Comparison of ENCODE assay signal across 1 cellular context in the genomic region with DNA sequence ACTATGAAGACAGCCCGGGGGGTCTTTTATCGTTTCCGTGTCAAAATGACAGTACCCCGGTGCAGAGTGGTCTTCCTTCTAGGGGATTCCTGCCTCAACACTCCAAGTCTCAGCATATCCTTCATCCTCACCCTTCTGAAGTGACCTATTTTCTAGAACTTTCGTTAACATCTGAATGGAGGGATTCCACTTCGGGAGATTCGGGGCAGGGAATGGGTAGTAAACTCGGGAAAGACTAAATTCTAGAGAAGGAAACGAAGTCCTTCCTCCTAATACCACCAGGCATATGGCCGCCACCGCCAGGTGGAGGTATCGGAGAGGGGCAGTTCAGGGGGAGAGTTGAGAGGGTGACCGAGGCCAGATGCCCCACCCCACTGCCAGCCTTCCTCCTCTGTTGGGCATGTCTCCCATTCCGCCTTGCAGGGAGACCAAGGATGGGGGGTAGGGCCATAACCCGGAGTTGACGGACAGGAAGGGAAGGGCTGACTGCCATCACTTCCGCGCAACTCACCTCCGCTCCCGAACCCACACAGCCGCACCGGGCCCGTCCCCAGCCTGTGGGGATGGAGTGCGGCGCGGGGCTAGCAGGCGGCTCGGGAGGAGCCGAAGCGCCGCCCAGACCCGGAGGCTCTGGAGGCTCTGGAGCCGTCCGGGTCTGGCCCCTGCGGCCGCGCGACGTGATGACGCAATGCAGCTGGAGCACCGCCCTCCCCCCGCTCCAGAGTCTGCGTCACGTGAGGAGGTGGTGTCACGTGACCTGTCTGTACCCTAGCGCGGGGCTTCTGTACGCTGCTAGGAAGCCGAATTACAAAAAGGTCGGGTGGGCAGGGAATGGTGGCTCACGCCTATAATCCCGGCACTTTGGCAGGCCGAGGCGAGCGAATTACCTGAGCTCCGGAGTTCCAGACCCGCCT.
TF ChIP-seq lines count a peak whose summit lies in the region.

A gene (minus strand): TSS at position 657 of the 914 bp plus-strand sequence. CDS start 2,072 bp downstream, outside the sequence.

TF ChIP-seq in K562, 482 proteins besides CTCF, POLR2A, EP300 and RAD21 (continued from another document and continues in another):
- peak; percentile 99 for TF ChIP-seq PHF20 (IDR thresholded peaks at IDR 0.05; ENCODE audit: partially characterized antibody)
- TF ChIP-seq RBM25 (IDR thresholded peaks at IDR 0.05; ENCODE audit: low read depth, low read length, severe bottlenecking) = no peak
- TF ChIP-seq CHCHD3 (CRISPR knock-in tag; IDR thresholded peaks at IDR 0.05) = no peak
- peak; percentile 85 for TF ChIP-seq TBP (optimal IDR thresholded peaks at IDR 0.05; ENCODE audit: low read depth, low read length)
- peak; percentile 30 for TF ChIP-seq TCF3 (CRISPR knock-in tag; IDR thresholded peaks at IDR 0.05)
- TF ChIP-seq RNF2 (IDR thresholded peaks at IDR 0.05) = peak; percentile 79
- no peak for TF ChIP-seq CREBBP (IDR thresholded peaks at IDR 0.05; ENCODE audit: low read depth, low read length)
- no peak for TF ChIP-seq ZNF561 (CRISPR knock-in tag; conservative IDR thresholded peaks at IDR 0.05)
- 0 out of 2 replicates have a peak, but pooled peaks have one; percentile 25 for TF ChIP-seq KLF16 (IDR thresholded peaks at IDR 0.05)
- TF ChIP-seq ZSCAN29 (IDR thresholded peaks at IDR 0.05) = 0 out of 2 replicates have a peak, but pooled peaks have one; percentile 32
- TF ChIP-seq CSDE1 (IDR thresholded peaks at IDR 0.05) = peak in 1 of 2 experiments; percentile 36; a peak in 1 of 4 replicates
- TF ChIP-seq ELF4 (CRISPR knock-in tag; IDR thresholded peaks at IDR 0.05) = 0 out of 2 replicates have a peak, but pooled peaks have one; percentile 45
- peak; percentile 67; the same call in 1 of the 2 replicates for TF ChIP-seq SOX6 (IDR thresholded peaks at IDR 0.05)
- no peak for TF ChIP-seq SIRT6 (IDR thresholded peaks at IDR 0.05; ENCODE audit: low read depth, low read length)
- TF ChIP-seq MCM3 (IDR thresholded peaks at IDR 0.05) = no peak
- TF ChIP-seq, protein P1, sequence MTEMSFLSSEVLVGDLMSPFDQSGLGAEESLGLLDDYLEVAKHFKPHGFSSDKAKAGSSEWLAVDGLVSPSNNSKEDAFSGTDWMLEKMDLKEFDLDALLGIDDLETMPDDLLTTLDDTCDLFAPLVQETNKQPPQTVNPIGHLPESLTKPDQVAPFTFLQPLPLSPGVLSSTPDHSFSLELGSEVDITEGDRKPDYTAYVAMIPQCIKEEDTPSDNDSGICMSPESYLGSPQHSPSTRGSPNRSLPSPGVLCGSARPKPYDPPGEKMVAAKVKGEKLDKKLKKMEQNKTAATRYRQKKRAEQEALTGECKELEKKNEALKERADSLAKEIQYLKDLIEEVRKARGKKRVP (CRISPR knock-in tag; IDR thresholded peaks at IDR 0.05) = peak; percentile 95
- TF ChIP-seq ILF3 (IDR thresholded peaks at IDR 0.05; ENCODE audit: borderline replicate concordance) = peak; percentile 90; the same call in 1 of the 2 replicates
- TF ChIP-seq FIP1L1 (IDR thresholded peaks at IDR 0.05; ENCODE audit: low read depth, low read length, poor library complexity, severe bottlenecking) = peak; percentile 79
- TF ChIP-seq SAFB2 (IDR thresholded peaks at IDR 0.05; ENCODE audit: borderline replicate concordance, low read depth, low read length, severe bottlenecking) = no peak
- TF ChIP-seq CREB1 (IDR thresholded peaks at IDR 0.05) = peak; percentile 97
- peak; percentile 99 for TF ChIP-seq CREB1 (CRISPR knock-in tag; IDR thresholded peaks at IDR 0.05)
- TF ChIP-seq, protein P2, sequence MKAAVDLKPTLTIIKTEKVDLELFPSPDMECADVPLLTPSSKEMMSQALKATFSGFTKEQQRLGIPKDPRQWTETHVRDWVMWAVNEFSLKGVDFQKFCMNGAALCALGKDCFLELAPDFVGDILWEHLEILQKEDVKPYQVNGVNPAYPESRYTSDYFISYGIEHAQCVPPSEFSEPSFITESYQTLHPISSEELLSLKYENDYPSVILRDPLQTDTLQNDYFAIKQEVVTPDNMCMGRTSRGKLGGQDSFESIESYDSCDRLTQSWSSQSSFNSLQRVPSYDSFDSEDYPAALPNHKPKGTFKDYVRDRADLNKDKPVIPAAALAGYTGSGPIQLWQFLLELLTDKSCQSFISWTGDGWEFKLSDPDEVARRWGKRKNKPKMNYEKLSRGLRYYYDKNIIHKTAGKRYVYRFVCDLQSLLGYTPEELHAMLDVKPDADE (conservative IDR thresholded peaks at IDR 0.05; ENCODE audit: control insufficient read depth, low read depth, low read length) = peak; percentile 93
- no peak for TF ChIP-seq ZNF780A (CRISPR knock-in tag; IDR thresholded peaks at IDR 0.05)
- TF ChIP-seq HSF4 (CRISPR knock-in tag; IDR thresholded peaks at IDR 0.05; ENCODE audit: borderline replicate concordance) = no peak
- TF ChIP-seq, protein P3, sequence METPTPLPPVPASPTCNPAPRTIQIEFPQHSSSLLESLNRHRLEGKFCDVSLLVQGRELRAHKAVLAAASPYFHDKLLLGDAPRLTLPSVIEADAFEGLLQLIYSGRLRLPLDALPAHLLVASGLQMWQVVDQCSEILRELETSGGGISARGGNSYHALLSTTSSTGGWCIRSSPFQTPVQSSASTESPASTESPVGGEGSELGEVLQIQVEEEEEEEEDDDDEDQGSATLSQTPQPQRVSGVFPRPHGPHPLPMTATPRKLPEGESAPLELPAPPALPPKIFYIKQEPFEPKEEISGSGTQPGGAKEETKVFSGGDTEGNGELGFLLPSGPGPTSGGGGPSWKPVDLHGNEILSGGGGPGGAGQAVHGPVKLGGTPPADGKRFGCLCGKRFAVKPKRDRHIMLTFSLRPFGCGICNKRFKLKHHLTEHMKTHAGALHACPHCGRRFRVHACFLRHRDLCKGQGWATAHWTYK (CRISPR knock-in tag; IDR thresholded peaks at IDR 0.05) = peak; percentile 85
- TF ChIP-seq CBX5 (IDR thresholded peaks at IDR 0.05; ENCODE audit: borderline replicate concordance, low read depth) = peak; percentile 56; the same call in 1 of the 2 replicates
- TF ChIP-seq MEF2A (IDR thresholded peaks at IDR 0.05; ENCODE audit: control insufficient read depth, low read depth, low read length) = peak; percentile 51
- peak; percentile 62; the same call in 1 of the 2 replicates for TF ChIP-seq YBX1 (IDR thresholded peaks at IDR 0.05)
- TF ChIP-seq E2F3 (CRISPR knock-in tag; IDR thresholded peaks at IDR 0.05) = 0 out of 2 replicates have a peak, but pooled peaks have one; percentile 18
- peak; percentile 33 for TF ChIP-seq MEIS2 (IDR thresholded peaks at IDR 0.05; ENCODE audit: partially characterized antibody)
- TF ChIP-seq CTBP1 (IDR thresholded peaks at IDR 0.05; ENCODE audit: borderline replicate concordance) = peak; percentile 97
- peak; percentile 69; the same call in 1 of the 2 replicates for TF ChIP-seq KLF13 (tag; IDR thresholded peaks at IDR 0.05; ENCODE audit: borderline replicate concordance, low read depth)
- TF ChIP-seq MTA2 (IDR thresholded peaks at IDR 0.05; ENCODE audit: low read depth) = no peak
- 0 out of 2 replicates have a peak, but pooled peaks have one; percentile 28 for TF ChIP-seq MEF2D (tag; conservative IDR thresholded peaks at IDR 0.05; ENCODE audit: low read depth)
- TF ChIP-seq, protein P4, sequence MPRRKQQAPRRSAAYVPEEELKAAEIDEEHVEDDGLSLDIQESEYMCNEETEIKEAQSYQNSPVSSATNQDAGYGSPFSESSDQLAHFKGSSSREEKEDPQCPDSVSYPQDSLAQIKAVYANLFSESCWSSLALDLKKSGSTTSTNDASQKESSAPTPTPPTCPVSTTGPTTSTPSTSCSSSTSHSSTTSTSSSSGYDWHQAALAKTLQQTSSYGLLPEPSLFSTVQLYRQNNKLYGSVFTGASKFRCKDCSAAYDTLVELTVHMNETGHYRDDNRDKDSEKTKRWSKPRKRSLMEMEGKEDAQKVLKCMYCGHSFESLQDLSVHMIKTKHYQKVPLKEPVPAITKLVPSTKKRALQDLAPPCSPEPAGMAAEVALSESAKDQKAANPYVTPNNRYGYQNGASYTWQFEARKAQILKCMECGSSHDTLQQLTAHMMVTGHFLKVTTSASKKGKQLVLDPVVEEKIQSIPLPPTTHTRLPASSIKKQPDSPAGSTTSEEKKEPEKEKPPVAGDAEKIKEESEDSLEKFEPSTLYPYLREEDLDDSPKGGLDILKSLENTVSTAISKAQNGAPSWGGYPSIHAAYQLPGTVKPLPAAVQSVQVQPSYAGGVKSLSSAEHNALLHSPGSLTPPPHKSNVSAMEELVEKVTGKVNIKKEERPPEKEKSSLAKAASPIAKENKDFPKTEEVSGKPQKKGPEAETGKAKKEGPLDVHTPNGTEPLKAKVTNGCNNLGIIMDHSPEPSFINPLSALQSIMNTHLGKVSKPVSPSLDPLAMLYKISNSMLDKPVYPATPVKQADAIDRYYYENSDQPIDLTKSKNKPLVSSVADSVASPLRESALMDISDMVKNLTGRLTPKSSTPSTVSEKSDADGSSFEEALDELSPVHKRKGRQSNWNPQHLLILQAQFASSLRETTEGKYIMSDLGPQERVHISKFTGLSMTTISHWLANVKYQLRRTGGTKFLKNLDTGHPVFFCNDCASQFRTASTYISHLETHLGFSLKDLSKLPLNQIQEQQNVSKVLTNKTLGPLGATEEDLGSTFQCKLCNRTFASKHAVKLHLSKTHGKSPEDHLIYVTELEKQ (CRISPR knock-in tag; IDR thresholded peaks at IDR 0.05) = 0 out of 2 replicates have a peak, but pooled peaks have one; percentile 57
- peak; percentile 94 for TF ChIP-seq HMGN3 (IDR thresholded peaks at IDR 0.05; ENCODE audit: borderline replicate concordance, extremely low read depth, insufficient read length, low read depth, low read length)
- peak; percentile 61; the same call in 1 of the 2 replicates for TF ChIP-seq ZKSCAN1 (IDR thresholded peaks at IDR 0.05; ENCODE audit: low read depth, low read length)
- peak; percentile 92 for TF ChIP-seq ZSCAN32 (CRISPR knock-in tag; IDR thresholded peaks at IDR 0.05)
- TF ChIP-seq, protein P5, sequence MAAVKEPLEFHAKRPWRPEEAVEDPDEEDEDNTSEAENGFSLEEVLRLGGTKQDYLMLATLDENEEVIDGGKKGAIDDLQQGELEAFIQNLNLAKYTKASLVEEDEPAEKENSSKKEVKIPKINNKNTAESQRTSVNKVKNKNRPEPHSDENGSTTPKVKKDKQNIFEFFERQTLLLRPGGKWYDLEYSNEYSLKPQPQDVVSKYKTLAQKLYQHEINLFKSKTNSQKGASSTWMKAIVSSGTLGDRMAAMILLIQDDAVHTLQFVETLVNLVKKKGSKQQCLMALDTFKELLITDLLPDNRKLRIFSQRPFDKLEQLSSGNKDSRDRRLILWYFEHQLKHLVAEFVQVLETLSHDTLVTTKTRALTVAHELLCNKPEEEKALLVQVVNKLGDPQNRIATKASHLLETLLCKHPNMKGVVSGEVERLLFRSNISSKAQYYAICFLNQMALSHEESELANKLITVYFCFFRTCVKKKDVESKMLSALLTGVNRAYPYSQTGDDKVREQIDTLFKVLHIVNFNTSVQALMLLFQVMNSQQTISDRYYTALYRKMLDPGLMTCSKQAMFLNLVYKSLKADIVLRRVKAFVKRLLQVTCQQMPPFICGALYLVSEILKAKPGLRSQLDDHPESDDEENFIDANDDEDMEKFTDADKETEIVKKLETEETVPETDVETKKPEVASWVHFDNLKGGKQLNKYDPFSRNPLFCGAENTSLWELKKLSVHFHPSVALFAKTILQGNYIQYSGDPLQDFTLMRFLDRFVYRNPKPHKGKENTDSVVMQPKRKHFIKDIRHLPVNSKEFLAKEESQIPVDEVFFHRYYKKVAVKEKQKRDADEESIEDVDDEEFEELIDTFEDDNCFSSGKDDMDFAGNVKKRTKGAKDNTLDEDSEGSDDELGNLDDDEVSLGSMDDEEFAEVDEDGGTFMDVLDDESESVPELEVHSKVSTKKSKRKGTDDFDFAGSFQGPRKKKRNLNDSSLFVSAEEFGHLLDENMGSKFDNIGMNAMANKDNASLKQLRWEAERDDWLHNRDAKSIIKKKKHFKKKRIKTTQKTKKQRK (IDR thresholded peaks at IDR 0.05; ENCODE audit: borderline replicate concordance, low read depth, low read length) = no peak
- TF ChIP-seq U2AF2 (optimal IDR thresholded peaks at IDR 0.05; ENCODE audit: low read depth, low read length) = no peak
- peak; percentile 31; the same call in 1 of the 2 replicates for TF ChIP-seq ZNF12 (CRISPR knock-in tag; IDR thresholded peaks at IDR 0.05)
- TF ChIP-seq CXXC5 (CRISPR knock-in tag; IDR thresholded peaks at IDR 0.05) = peak; percentile 94
- TF ChIP-seq ZFP30 (CRISPR knock-in tag; IDR thresholded peaks at IDR 0.05; ENCODE audit: borderline replicate concordance) = no peak
- no peak for TF ChIP-seq HMG20A (CRISPR knock-in tag; conservative IDR thresholded peaks at IDR 0.05)
- no peak for TF ChIP-seq ZNF140 (CRISPR knock-in tag; IDR thresholded peaks at IDR 0.05)
- TF ChIP-seq RBFOX2 (IDR thresholded peaks at IDR 0.05; ENCODE audit: low read depth, low read length) = peak; percentile 97
- TF ChIP-seq, protein P6, sequence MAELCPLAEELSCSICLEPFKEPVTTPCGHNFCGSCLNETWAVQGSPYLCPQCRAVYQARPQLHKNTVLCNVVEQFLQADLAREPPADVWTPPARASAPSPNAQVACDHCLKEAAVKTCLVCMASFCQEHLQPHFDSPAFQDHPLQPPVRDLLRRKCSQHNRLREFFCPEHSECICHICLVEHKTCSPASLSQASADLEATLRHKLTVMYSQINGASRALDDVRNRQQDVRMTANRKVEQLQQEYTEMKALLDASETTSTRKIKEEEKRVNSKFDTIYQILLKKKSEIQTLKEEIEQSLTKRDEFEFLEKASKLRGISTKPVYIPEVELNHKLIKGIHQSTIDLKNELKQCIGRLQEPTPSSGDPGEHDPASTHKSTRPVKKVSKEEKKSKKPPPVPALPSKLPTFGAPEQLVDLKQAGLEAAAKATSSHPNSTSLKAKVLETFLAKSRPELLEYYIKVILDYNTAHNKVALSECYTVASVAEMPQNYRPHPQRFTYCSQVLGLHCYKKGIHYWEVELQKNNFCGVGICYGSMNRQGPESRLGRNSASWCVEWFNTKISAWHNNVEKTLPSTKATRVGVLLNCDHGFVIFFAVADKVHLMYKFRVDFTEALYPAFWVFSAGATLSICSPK (IDR thresholded peaks at IDR 0.05; ENCODE audit: borderline replicate concordance) = no peak
- TF ChIP-seq, protein P7, sequence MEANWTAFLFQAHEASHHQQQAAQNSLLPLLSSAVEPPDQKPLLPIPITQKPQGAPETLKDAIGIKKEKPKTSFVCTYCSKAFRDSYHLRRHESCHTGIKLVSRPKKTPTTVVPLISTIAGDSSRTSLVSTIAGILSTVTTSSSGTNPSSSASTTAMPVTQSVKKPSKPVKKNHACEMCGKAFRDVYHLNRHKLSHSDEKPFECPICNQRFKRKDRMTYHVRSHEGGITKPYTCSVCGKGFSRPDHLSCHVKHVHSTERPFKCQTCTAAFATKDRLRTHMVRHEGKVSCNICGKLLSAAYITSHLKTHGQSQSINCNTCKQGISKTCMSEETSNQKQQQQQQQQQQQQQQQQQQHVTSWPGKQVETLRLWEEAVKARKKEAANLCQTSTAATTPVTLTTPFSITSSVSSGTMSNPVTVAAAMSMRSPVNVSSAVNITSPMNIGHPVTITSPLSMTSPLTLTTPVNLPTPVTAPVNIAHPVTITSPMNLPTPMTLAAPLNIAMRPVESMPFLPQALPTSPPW (CRISPR knock-in tag; IDR thresholded peaks at IDR 0.05) = peak; percentile 97
- TF ChIP-seq, protein P8, sequence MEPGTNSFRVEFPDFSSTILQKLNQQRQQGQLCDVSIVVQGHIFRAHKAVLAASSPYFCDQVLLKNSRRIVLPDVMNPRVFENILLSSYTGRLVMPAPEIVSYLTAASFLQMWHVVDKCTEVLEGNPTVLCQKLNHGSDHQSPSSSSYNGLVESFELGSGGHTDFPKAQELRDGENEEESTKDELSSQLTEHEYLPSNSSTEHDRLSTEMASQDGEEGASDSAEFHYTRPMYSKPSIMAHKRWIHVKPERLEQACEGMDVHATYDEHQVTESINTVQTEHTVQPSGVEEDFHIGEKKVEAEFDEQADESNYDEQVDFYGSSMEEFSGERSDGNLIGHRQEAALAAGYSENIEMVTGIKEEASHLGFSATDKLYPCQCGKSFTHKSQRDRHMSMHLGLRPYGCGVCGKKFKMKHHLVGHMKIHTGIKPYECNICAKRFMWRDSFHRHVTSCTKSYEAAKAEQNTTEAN (CRISPR knock-in tag; IDR thresholded peaks at IDR 0.05) = no peak
